Comparison of ENCODE assay signal across 8 cellular contexts in the genomic region with DNA sequence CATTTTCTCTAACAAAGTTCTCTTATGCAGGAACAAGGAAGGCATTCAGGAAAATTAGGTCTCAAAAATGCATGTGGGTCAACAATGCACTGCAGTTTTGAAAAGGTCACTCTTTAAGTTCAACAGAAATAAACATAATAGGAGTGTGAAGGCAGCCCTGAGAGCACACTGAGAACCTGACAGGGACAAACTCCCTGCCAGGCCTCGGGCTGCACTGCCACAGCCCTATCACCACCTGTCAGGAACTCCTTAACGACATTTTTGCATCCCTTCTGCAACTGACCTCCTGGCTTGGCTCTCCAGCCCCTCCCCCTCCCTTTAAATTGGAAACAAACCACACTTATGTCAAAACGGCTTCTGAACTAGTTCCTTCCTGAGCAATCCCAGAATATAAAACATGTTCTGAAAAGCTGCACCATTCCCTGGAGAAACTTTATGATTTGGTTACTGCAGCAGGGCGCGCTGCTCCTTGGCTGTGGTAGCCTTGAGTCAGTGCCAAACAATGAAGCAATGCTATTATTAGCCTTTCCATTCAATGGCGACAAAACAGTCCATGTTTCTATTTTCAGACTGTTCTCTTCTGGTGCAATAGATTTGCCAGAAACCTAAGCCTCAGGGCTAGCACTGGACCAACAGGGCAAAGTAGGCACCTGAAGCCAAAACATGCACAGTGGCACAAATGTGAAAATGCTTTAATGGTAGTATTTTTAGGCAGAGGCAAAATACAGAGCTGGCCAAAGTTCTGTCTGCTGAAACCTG.
A peak's percentile ranks its signal among the peaks of the same experiment; 100 is the strongest.
DNase-seq lines count a peak whose midpoint lies in the region; ATAC-seq lines count a peak whose summit lies in the region.

No MANE protein-coding gene starts in this region.

- no peaks in the 10 kb centered on the region for H3K9me3 Mint-ChIP-seq in activated T-cell treated with anti-CD3 and anti-CD28 coated beads, Interleukin-2, amount 50 U/mL, for 24 hours
- H3K9me3 Mint-ChIP-seq in T-helper 2 cell treated with Interferon-gamma antibody and Interleukin-4, amounts not matched to agents 5 μg/mL and 100 μg/mL, for 36 hours = no peaks in the 10 kb centered on the region

- no peak for ATAC-seq in GM18519 (IDR thresholded peaks at IDR 0.05; ENCODE audit: low FRiP score, unreplicated experiment)

- H3K4me1 Mint-ChIP-seq in activated T-cell treated with anti-CD3 and anti-CD28 coated beads, Interleukin-2, amount 50 U/mL, for 24 hours (ENCODE audit: low read depth) = peaks cover 14% of the 10 kb centered on the region
- H3K4me1 Mint-ChIP-seq in T-helper 2 cell treated with Interferon-gamma antibody and Interleukin-4, amounts not matched to agents 5 μg/mL and 100 μg/mL, for 36 hours (ENCODE audit: low read depth) = peaks cover 6% of the 10 kb centered on the region

- H3K36me3 Mint-ChIP-seq in activated T-cell treated with anti-CD3 and anti-CD28 coated beads, Interleukin-2, amount 50 U/mL, for 24 hours (ENCODE audit: low read depth) = no peaks in the 10 kb centered on the region
- no peaks in the 10 kb centered on the region for H3K36me3 Mint-ChIP-seq in T-helper 2 cell treated with Interferon-gamma antibody and Interleukin-4, amounts not matched to agents 5 μg/mL and 100 μg/mL, for 36 hours (ENCODE audit: low read depth)

- H3K4me3 Mint-ChIP-seq in activated T-cell treated with anti-CD3 and anti-CD28 coated beads, Interleukin-2, amount 50 U/mL, for 24 hours = no peak overlapping the region
- no peak overlapping the region for H3K4me3 Mint-ChIP-seq in T-helper 2 cell treated with Interferon-gamma antibody and Interleukin-4, amounts not matched to agents 5 μg/mL and 100 μg/mL, for 36 hours

- no peak overlapping the region for H3K27ac Mint-ChIP-seq in activated T-cell treated with anti-CD3 and anti-CD28 coated beads, Interleukin-2, amount 50 U/mL, for 24 hours
- no peak overlapping the region for H3K27ac Mint-ChIP-seq in T-helper 2 cell treated with Interferon-gamma antibody and Interleukin-4, amounts not matched to agents 5 μg/mL and 100 μg/mL, for 36 hours

- DNase-seq in NCI-H82 (lab: John Stamatoyannopoulos, UW) (peak; percentile 40), NCI-H82 treated with DMSO at 0.1 percent for 48 hours (lab: John Stamatoyannopoulos, UW; ENCODE audit: unreplicated experiment) (no peak), SKM-1 (lab: John Stamatoyannopoulos, UW; ENCODE audit: unreplicated experiment) (peak; percentile 36), globus pallidus (ENCODE audit: low spot score) (peak; percentile 94), pons (ENCODE audit: low spot score) (peak; percentile 95)
- no peak for DNase-seq in activated T-cell treated with anti-CD3 and anti-CD28 coated beads, Interleukin-2, amount 50 U/mL, for 24 hours
- no peak for DNase-seq in T-helper 2 cell treated with Interferon-gamma antibody and Interleukin-4, amounts not matched to agents 5 μg/mL and 100 μg/mL, for 36 hours (ENCODE audit: low spot score)

- H3K27me3 Mint-ChIP-seq in activated T-cell treated with anti-CD3 and anti-CD28 coated beads, Interleukin-2, amount 50 U/mL, for 24 hours = peaks cover 2% of the 10 kb centered on the region
- H3K27me3 Mint-ChIP-seq in T-helper 2 cell treated with Interferon-gamma antibody and Interleukin-4, amounts not matched to agents 5 μg/mL and 100 μg/mL, for 36 hours (ENCODE audit: low read depth) = no peaks in the 10 kb centered on the region

Comparison
In these comparisons a context has a peak if more than half of its experiments do, and no peak if none do; other contexts are left out.
1. DNase-seq: peak in NCI-H82 (single experiment), SKM-1 (single experiment), globus pallidus (single experiment) and pons (single experiment); none in NCI-H82 treated with DMSO at 0.1 percent for 48 hours (single experiment), activated T-cell treated with anti-CD3 and anti-CD28 coated beads, Interleukin-2, amount 50 U/mL, for 24 hours (single experiment) and T-helper 2 cell treated with Interferon-gamma antibody and Interleukin-4, amounts not matched to agents 5 μg/mL and 100 μg/mL, for 36 hours (single experiment).